Comparison of ENCODE assay signal across 26 cellular contexts in the genomic region with DNA sequence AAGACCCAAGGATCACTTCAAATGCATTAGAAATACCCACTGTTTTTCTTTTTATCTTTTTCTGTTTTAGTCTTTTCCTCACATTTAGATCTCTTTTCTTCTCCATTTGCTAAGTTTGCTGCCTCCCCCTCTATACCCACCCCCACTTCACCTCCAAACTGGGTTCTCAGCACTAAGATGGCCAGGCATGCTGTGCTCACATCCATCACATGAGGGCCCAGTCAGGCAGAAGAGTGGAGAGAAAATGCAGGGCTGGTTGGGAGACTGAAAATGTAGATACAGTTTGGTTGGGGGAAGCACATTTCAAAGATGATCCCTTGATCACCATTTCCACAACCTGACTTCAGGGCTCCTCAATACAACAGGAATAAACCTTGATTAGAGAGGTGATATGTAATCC. TPM values are rescaled to one million over a fixed set of nuclear protein-coding genes. Genes with fewer than 3 reads are reported as not detected.
"Had no signal": no experiment of that assay in that cellular context is flagged by ENCODE, and none has a peak within 500 bp of the region (broad histone marks: within the 10 kb centered on the region; RNA-seq: fewer than 3 reads in every experiment).

No MANE protein-coding gene starts in this region.

- H3K4me2 ChIP-seq: hepatocyte, smooth muscle cell had no signal

- H3K4me1 Mint-ChIP-seq: naive thymus-derived CD4-positive, alpha-beta T cell; stimulated activated memory B cell treated with anti-CD40 and anti-IgM and Interleukin-4, amounts not matched to agents 10 μg/mL and 1 μg/mL and 100 μg/mL, for 72 hours; stimulated activated naive CD8-positive, alpha-beta T cell treated with anti-CD3 and anti-CD28 coated beads, Interleukin-15, amount 100 ng/mL, for 72 hours had no signal

- H3K27me3 ChIP-seq: right atrium auricular region, right lobe of liver, tibial nerve, vagina had no signal

- ATAC-seq: mucosa of descending colon; naive thymus-derived CD4-positive, alpha-beta T cell; natural killer cell treated with Interleukin-12 subunit alpha and Interleukin-12 subunit beta and Interleukin-15 and Interleukin-18, amount 100 ng/mL, for 72 hours; psoas muscle; right lobe of liver; stimulated activated memory B cell treated with anti-CD40 and anti-IgM and Interleukin-4, amounts not matched to agents 10 μg/mL and 1 μg/mL and 100 μg/mL, for 72 hours; stimulated activated naive CD8-positive, alpha-beta T cell treated with anti-CD3 and anti-CD28 coated beads, Interleukin-15, amount 100 ng/mL, for 72 hours had no signal

- H3K9me3 Mint-ChIP-seq: natural killer cell treated with Interleukin-12 subunit alpha and Interleukin-12 subunit beta and Interleukin-15 and Interleukin-18, amount 100 ng/mL, for 72 hours; stimulated activated memory B cell treated with anti-CD40 and anti-IgM and Interleukin-4, amounts not matched to agents 10 μg/mL and 1 μg/mL and 100 μg/mL, for 72 hours; type B pancreatic cell had no signal

- H3K27ac ChIP-seq: hepatocyte, left ventricle myocardium inferior, parathyroid adenoma, psoas muscle, right atrium auricular region, right lobe of liver, tibial nerve, vagina had no signal

- H3K36me3 ChIP-seq: left ventricle myocardium inferior, right atrium auricular region, right lobe of liver, tibial nerve, vagina had no signal

- H3K79me2 ChIP-seq: hepatocyte, parathyroid adenoma had no signal

- H3K9me3 ChIP-seq: left ventricle myocardium inferior, mucosa of descending colon, psoas muscle, right atrium auricular region, right lobe of liver, tibial nerve, vagina had no signal

- DNase-seq: islet precursor cell; left ventricle myocardium inferior; midbrain; mucosa of descending colon; naive thymus-derived CD4-positive, alpha-beta T cell; occipital lobe; psoas muscle; right lobe of liver; stimulated activated CD4-positive, alpha-beta T cell treated with anti-CD3 and anti-CD28 coated beads, Interleukin-1b, Interleukin-23, amount 100 ng/mL, for 48 hours; stimulated activated CD4-positive, alpha-beta T cell treated with anti-CD3 and anti-CD28 coated beads, Interleukin-2, amount 100 ng/mL, for 48 hours; stimulated activated CD4-positive, alpha-beta T cell treated with anti-CD3 and anti-CD28 coated beads, Interleukin-4, amount 100 ng/mL, for 4 hours; stimulated activated CD8-positive, alpha-beta memory T cell treated with anti-CD3 and anti-CD28 coated beads, Interleukin-4, amount 100 ng/mL, for 48 hours; stimulated activated naive CD4-positive, alpha-beta T cell treated with Interleukin-2 at 50 U/mL for 16 hours; stimulated activated naive CD8-positive, alpha-beta T cell treated with anti-CD3 and anti-CD28 coated beads, Interleukin-15, amount 100 ng/mL, for 72 hours had no signal

- H3K36me3 Mint-ChIP-seq: naive thymus-derived CD4-positive, alpha-beta T cell; natural killer cell treated with Interleukin-12 subunit alpha and Interleukin-12 subunit beta and Interleukin-15 and Interleukin-18, amount 100 ng/mL, for 72 hours; stimulated activated memory B cell treated with anti-CD40 and anti-IgM and Interleukin-4, amounts not matched to agents 10 μg/mL and 1 μg/mL and 100 μg/mL, for 72 hours; type B pancreatic cell had no signal

- H2AFZ ChIP-seq: hepatocyte, parathyroid adenoma had no signal

- H3K4me3 ChIP-seq: hepatocyte, left ventricle myocardium inferior, lung, mucosa of descending colon, psoas muscle, right atrium auricular region, right lobe of liver, smooth muscle cell, tibial nerve, vagina had no signal

- H3K4me3 Mint-ChIP-seq: naive thymus-derived CD4-positive, alpha-beta T cell; natural killer cell treated with Interleukin-12 subunit alpha and Interleukin-12 subunit beta and Interleukin-15 and Interleukin-18, amount 100 ng/mL, for 72 hours; stimulated activated memory B cell treated with anti-CD40 and anti-IgM and Interleukin-4, amounts not matched to agents 10 μg/mL and 1 μg/mL and 100 μg/mL, for 72 hours; stimulated activated naive CD8-positive, alpha-beta T cell treated with anti-CD3 and anti-CD28 coated beads, Interleukin-15, amount 100 ng/mL, for 72 hours; type B pancreatic cell had no signal

- H3K27ac Mint-ChIP-seq: naive thymus-derived CD4-positive, alpha-beta T cell; natural killer cell treated with Interleukin-12 subunit alpha and Interleukin-12 subunit beta and Interleukin-15 and Interleukin-18, amount 100 ng/mL, for 72 hours; stimulated activated memory B cell treated with anti-CD40 and anti-IgM and Interleukin-4, amounts not matched to agents 10 μg/mL and 1 μg/mL and 100 μg/mL, for 72 hours; stimulated activated naive CD8-positive, alpha-beta T cell treated with anti-CD3 and anti-CD28 coated beads, Interleukin-15, amount 100 ng/mL, for 72 hours; type B pancreatic cell had no signal

- H3K4me1 ChIP-seq: left ventricle myocardium inferior, parathyroid adenoma, psoas muscle, right atrium auricular region, right lobe of liver, vagina had no signal

- H3K9ac ChIP-seq: parathyroid adenoma had no signal

RNA-seq across cellular contexts. Expression of gene GAP43, which starts 8.7 kb away (rescaled TPM):
- total RNA-seq: mesenteric fat pad; naive thymus-derived CD4-positive, alpha-beta T cell; right lobe of liver; ureter had no signal
